ENCODE assay signal across 10 cellular contexts in the genomic region with DNA sequence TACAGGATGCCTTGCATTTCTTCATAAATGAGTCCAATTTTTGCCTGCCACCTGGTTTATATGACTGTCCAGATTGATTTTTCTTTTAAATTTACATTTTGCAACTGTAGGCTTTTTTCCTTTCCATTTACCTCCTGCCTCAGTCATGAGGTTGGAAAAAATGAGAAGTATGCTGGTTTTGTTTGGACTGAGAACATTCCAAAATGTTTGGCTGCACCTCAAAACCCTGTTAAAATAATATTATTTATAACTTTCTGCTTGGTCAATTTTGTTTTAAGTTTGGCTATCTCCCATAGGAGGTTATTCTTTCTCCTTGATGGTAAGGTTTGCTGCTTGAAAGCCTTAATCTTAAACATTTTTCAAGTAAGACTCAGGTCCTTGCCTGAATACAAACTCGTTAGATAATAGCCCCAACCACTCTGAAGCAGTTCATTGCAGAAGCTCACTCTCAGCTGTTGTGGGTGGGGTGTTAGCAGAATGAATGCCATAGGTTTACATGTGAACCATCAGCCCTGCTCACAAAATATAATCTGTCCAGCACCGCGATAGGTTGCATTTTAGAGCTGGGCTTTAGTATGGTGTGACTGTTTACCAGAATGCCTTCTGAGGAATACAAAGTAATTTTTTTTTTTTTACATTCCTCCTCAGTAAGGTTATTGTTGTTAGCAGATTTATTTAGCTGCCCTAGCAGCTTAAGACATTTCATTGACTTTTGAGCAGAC.
DNase-seq lines count a peak whose midpoint lies in the region; ATAC-seq, FAIRE-seq and TF ChIP-seq lines count a peak whose summit lies in the region.
"Had no signal": no experiment of that assay in that cellular context is flagged by ENCODE, and none has a peak within 500 bp of the region (broad histone marks: within the 10 kb centered on the region; RNA-seq: fewer than 3 reads in every experiment).

No MANE protein-coding gene starts in this region.

- H3K9me3 Mint-ChIP-seq in nephron: peaks cover 7% of the 10 kb centered on the region

- no TSS peak for BruUV-seq in PC-9 (replicated peaks; lab: Mats Ljungman, UMichigan)

- H3K27ac Mint-ChIP-seq in nephron: peak overlapping the region; percentile 79 to 84 (median 80)

- peak overlapping the region; percentile 73 for H3K4me2 ChIP-seq in A549
- no peak overlapping the region for H3K4me2 ChIP-seq in PC-9

- DNase-seq in A549 (ENCODE audit: low read depth in 1 of 2, low spot score in 1 of 2) (no peak), PC-9 (peak in 1 of 2 experiments; percentile 7), fibroblast of gingiva (ENCODE audit: low read depth) (peak; percentile 95), NCI-H146 (lab: John Stamatoyannopoulos, UW) (no peak), NCI-H446 treated with DMSO at 0.1 percent for 48 hours (lab: John Stamatoyannopoulos, UW) (no peak)
- DNase-seq: AML-193 had no signal

- POLR2A ChIA-PET in A549 (lab: Yijun Ruan, JAX): no interaction called here
- POLR2A ChIA-PET in PC-9 (lab: Charles Lee; ENCODE audit: unreplicated experiment): interaction anchor here (0.6 to 0.7 kb wide), 3 partner anchors 15 to 247 kb away, joined by 4 to 10 read pairs (median 6); no protein-coding TSS in a partner anchor

- no peak for TF ChIP-seq POLR2A in A549 (IDR thresholded peaks at IDR 0.05; ENCODE audit: low read length)
- TF ChIP-seq POLR2A in GM18505 (IDR thresholded peaks at IDR 0.05; ENCODE audit: borderline replicate concordance, extremely low read depth, insufficient read depth, insufficient read length): no peak

- FAIRE-seq in A549 (lab: Jason Lieb, UNC): no peak
- FAIRE-seq: frontal cortex had no signal

- H3K4me1 ChIP-seq in A549 (peaks cover 26% of the 10 kb centered on the region), PC-9 (replicated peaks; ENCODE audit: insufficient read depth) (peaks cover 14% of the 10 kb centered on the region)

- H3K4me3 Mint-ChIP-seq in nephron: no peak overlapping the region

- CTCF ChIA-PET in A549 (lab: Yijun Ruan, JAX): interaction anchor here (1.1 to 1.2 kb wide), 2 partner anchors 19 to 34 kb away, joined by 3 read pairs; no protein-coding TSS in a partner anchor
- CTCF ChIA-PET in PC-9 (lab: Charles Lee): interaction anchor here (0.6 kb wide), 1 partner anchor 50 kb away, joined by 3 read pairs; no protein-coding TSS in a partner anchor

- H3K27me3 ChIP-seq in PC-9 (ENCODE audit: insufficient read depth, low read depth): no peaks in the 10 kb centered on the region

- WGBS in A549 (ENCODE audit: missing lambda C conversion rate): 52% methylated on average over 3 of the region's 3 CpGs

- no peaks in the 10 kb centered on the region for H3K27me3 Mint-ChIP-seq in nephron (ENCODE audit: low read depth)

- H2AFZ ChIP-seq in PC-9: no peak overlapping the region

- H4K20me1 ChIP-seq in PC-9 (ENCODE audit: insufficient read depth): no peaks in the 10 kb centered on the region

- TF ChIP-seq CTCF in A549 (IDR thresholded peaks at IDR 0.05) (no peak), PC-9 (conservative IDR thresholded peaks at IDR 0.05) (no peak), nephron (IDR thresholded peaks at IDR 0.05; ENCODE audit: unreplicated experiment in 3 of 3) (no peak)

- intact Hi-C loops in PC-9 (cut with micrococcal nuclease; ENCODE audit: unreplicated experiment): loop anchor here (5.0 kb wide), 1 partner anchor 463 kb away; no protein-coding TSS in a partner anchor

- peaks cover 6% of the 10 kb centered on the region for H3K36me3 Mint-ChIP-seq in nephron (ENCODE audit: low read depth)

- no peak overlapping the region for H3K4me3 ChIP-seq in A549
- no peak overlapping the region for H3K4me3 ChIP-seq in PC-9

- peaks cover 4% of the 10 kb centered on the region; the same call in 1 of the 3 replicates for H3K9me3 ChIP-seq in A549
- H3K9me3 ChIP-seq in PC-9 (ENCODE audit: insufficient read depth, low read depth): peaks cover 4% of the 10 kb centered on the region; the same call in 1 of the 2 replicates

- no peak for TF ChIP-seq RAD21 in A549 (conservative IDR thresholded peaks at IDR 0.05 in 1 of 2, IDR thresholded peaks at IDR 0.05 in 1 of 2)

- no peaks in the 10 kb centered on the region for H3K36me3 ChIP-seq in PC-9 (ENCODE audit: low read depth)

- H3F3A ChIP-seq in PC-9 (ENCODE audit: insufficient read depth, low read depth): no peaks in the 10 kb centered on the region

- peaks cover 48% of the 10 kb centered on the region for H3K4me1 Mint-ChIP-seq in nephron

- H3K9me2 ChIP-seq in PC-9 (ENCODE audit: insufficient read depth): no peaks in the 10 kb centered on the region

- H3K27ac ChIP-seq in A549: peak overlapping the region; percentile 62 to 76
- H3K27ac ChIP-seq in PC-9: 0 out of 2 replicates have a peak overlapping the region, but pooled peaks have one; percentile 16

- TF ChIP-seq EP300 in A549 (IDR thresholded peaks at IDR 0.05): no peak

- no peaks in the 10 kb centered on the region for H3K79me2 ChIP-seq in PC-9 (ENCODE audit: low read depth)

- ATAC-seq in A549 (peak in 1 of 2 experiments; percentile 54; a peak in 3 of 6 replicates), GM18505 (IDR thresholded peaks at IDR 0.05; ENCODE audit: unreplicated experiment) (no peak), HG03342 (IDR thresholded peaks at IDR 0.05; ENCODE audit: unreplicated experiment) (no peak)

TF ChIP-seq in A549, 52 proteins besides CTCF, POLR2A, EP300 and RAD21:
- TF ChIP-seq JUNB (IDR thresholded peaks at IDR 0.05) (no peak), FOSB (CRISPR knock-in tag; IDR thresholded peaks at IDR 0.05) (no peak), BHLHE40 (IDR thresholded peaks at IDR 0.05; ENCODE audit: low read depth, low read length) (no peak)
